ENCODE assay signal across 1 cellular context in genomic region chr12:116525418-116526001, GRCh38.
TF ChIP-seq lines count a peak whose summit lies in the region.

No MANE protein-coding gene starts in this region.

TF ChIP-seq in SK-N-SH, 30 proteins besides CTCF, POLR2A, EP300 and RAD21 (continued from another document):
- no peak for TF ChIP-seq REST (IDR thresholded peaks at IDR 0.05; ENCODE audit: low read depth, low read length)
- no peak for TF ChIP-seq YY1 (IDR thresholded peaks at IDR 0.05; ENCODE audit: low read depth)
- TF ChIP-seq TEAD4 (IDR thresholded peaks at IDR 0.05; ENCODE audit: borderline replicate concordance, insufficient read depth): peak; percentile 62; the same call in 1 of the 2 replicates
- peak; percentile 72 for TF ChIP-seq JUND (IDR thresholded peaks at IDR 0.05)
- TF ChIP-seq GATA2 (CRISPR knock-in tag; IDR thresholded peaks at IDR 0.05): no peak
- TF ChIP-seq IRF3 (IDR thresholded peaks at IDR 0.05; ENCODE audit: low read depth, low read length): no peak
- TF ChIP-seq EZH2phosphoT487 (IDR thresholded peaks at IDR 0.05; ENCODE audit: borderline replicate concordance, low read depth): no peak
- TF ChIP-seq CHD2 (IDR thresholded peaks at IDR 0.05; ENCODE audit: low read length, partially characterized antibody): no peak
- TF ChIP-seq TCF12 (IDR thresholded peaks at IDR 0.05): peak; percentile 52
- no peak for TF ChIP-seq RCOR1 (IDR thresholded peaks at IDR 0.05; ENCODE audit: low read length)
